8 cellular contexts compared by ENCODE assay signal in the genomic region with DNA sequence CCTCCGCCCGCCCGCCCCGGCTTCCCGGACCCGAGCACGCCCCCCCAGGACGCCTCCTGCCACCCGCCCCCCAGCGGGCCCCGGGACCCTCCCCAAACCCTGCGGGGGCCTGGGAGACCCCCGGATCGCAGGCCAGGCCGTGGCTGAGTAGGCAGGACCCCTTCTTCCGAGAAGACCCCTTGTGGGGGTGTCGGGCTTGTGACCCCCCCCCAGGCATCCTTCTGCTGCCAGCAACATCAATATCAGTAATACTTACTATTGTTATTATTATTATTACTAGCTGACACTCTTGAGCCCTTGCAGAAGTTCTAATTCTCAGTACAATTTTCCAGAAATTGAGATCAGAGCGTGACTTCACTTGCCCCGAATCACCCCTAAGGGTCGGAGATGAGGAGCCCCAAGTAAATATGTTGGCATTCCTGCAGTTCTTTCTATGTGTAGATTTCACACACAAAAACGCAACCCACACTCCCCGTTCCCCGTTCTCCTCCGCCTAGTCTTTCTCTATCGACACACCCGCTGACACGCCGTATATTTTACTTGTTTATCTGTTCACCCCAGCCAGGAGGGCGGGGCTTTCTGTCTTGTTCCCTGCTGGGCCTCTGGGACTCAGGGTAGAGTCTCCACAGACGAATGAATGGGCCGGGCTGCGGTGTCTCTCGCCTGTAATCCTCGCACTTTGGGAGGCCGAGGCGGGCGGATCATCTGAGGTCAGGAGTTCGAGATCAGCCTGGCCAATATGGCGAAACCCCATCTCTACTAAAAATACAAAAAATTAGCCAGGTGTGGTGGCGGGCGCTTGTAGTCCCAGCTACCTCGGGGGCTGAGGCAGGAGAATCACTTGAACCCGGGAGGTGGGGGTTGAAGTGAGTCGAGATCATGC. TPM values are rescaled to one million over a fixed set of nuclear protein-coding genes. Genes with fewer than 3 reads are reported as not detected.
DNase-seq lines count a peak whose midpoint lies in the region; ATAC-seq and TF ChIP-seq lines count a peak whose summit lies in the region.

No MANE protein-coding gene starts in this region.

- H2BK20ac ChIP-seq in IMR-90 (ENCODE audit: low read depth, low read length): no peak overlapping the region

- H4K91ac ChIP-seq in IMR-90 (ENCODE audit: insufficient read depth, low read depth, low read length): no peak overlapping the region

- H3K9ac ChIP-seq in IMR-90 (ENCODE audit: low read depth, low read length) (no peak overlapping the region), parathyroid adenoma (no peak overlapping the region)

- no peak for TF ChIP-seq POLR2A in IMR-90 (IDR thresholded peaks at IDR 0.05; ENCODE audit: low read depth, low read length)
- TF ChIP-seq POLR2A in gastroesophageal sphincter (IDR thresholded peaks at IDR 0.05): peak in 1 of 2 donors; percentile 36

- POLR2A ChIA-PET in IMR-90 (lab: Charles Lee; ENCODE audit: unreplicated experiment): interaction anchor here (0.7 kb wide), 1 partner anchor 91 kb away, joined by 10 read pairs; no protein-coding TSS in a partner anchor
- POLR2A ChIA-PET in PC-9 (lab: Charles Lee; ENCODE audit: unreplicated experiment): no interaction called here

- no peak for TF ChIP-seq EP300 in gastroesophageal sphincter (IDR thresholded peaks at IDR 0.05)

- dilution Hi-C loops in IMR-90 (cut with HindIII; ENCODE audit: low sequenced_read_pairs, unreplicated experiment): no loop called here

- no peak overlapping the region; the same call in 1 of the 2 replicates for H4K5ac ChIP-seq in IMR-90 (ENCODE audit: low read depth, low read length)

- H2BK5ac ChIP-seq in IMR-90 (ENCODE audit: low read depth, low read length, poor library complexity, severe bottlenecking): no peak overlapping the region

- no peaks in the 10 kb centered on the region for H3K9me2 ChIP-seq in PC-9 (ENCODE audit: insufficient read depth)

- H3K36me3 ChIP-seq in IMR-90 (ENCODE audit: control insufficient read depth, insufficient read depth, low read length) (no peaks in the 10 kb centered on the region), PC-9 (ENCODE audit: low read depth) (no peaks in the 10 kb centered on the region), gastroesophageal sphincter (no peaks in the 10 kb centered on the region), parathyroid adenoma (ENCODE audit: control insufficient read depth, insufficient read depth, low read length) (no peaks in the 10 kb centered on the region)

- in situ Hi-C loops in IMR-90 (cut with MboI; ENCODE audit: low sequenced_read_pairs): no loop called here

- no peak for TF ChIP-seq RAD21 in IMR-90 (IDR thresholded peaks at IDR 0.05; ENCODE audit: low read length)

- H2BK120ac ChIP-seq in IMR-90 (ENCODE audit: low read depth, low read length): no peak overlapping the region

- H3K23ac ChIP-seq in IMR-90 (ENCODE audit: low read depth, low read length): no peak overlapping the region

- intact Hi-C loops in IMR-90 (cut with micrococcal nuclease): no loop called here
- intact Hi-C loops in PC-9 (cut with micrococcal nuclease; ENCODE audit: unreplicated experiment): no loop called here

- H3F3A ChIP-seq in PC-9 (ENCODE audit: insufficient read depth, low read depth): no peaks in the 10 kb centered on the region

- ATAC-seq in IMR-90 (ENCODE audit: low read depth) (peak; percentile 97), gastroesophageal sphincter (peak; percentile 86), GM21423 (IDR thresholded peaks at IDR 0.05; ENCODE audit: unreplicated experiment) (no peak), HG02970 (IDR thresholded peaks at IDR 0.05; ENCODE audit: low FRiP score, unreplicated experiment) (no peak)

- H3K27me3 ChIP-seq in IMR-90 (ENCODE audit: control insufficient read depth, insufficient read depth, low read length) (no peaks in the 10 kb centered on the region), PC-9 (ENCODE audit: insufficient read depth, low read depth) (no peaks in the 10 kb centered on the region), gastroesophageal sphincter (no peaks in the 10 kb centered on the region), parathyroid adenoma (ENCODE audit: control insufficient read depth, insufficient read depth, low read length) (no peaks in the 10 kb centered on the region)

- H3K4me2 ChIP-seq in IMR-90 (ENCODE audit: low read depth, low read length) (peak overlapping the region; percentile 55), PC-9 (peak overlapping the region; percentile 64), parathyroid adenoma (ENCODE audit: low read length) (peak overlapping the region; percentile 65)

- H3K4ac ChIP-seq in IMR-90 (ENCODE audit: low read depth, low read length): no peak overlapping the region

- H3K56ac ChIP-seq in IMR-90 (ENCODE audit: extremely low read depth, insufficient read depth, low read length): no peak overlapping the region

- no CpG with 5 or more reads among the region's 44 CpGs for WGBS in IMR-90 (ENCODE audit: extremely low coverage in 2 of 2, insufficient read length in 1 of 2), 2 experiments
- 10 to 15% methylated on average over 13 to 16 of the region's 44 CpGs for WGBS in gastroesophageal sphincter (ENCODE audit: low coverage in 1 of 2), 2 donors

- H4K8ac ChIP-seq in IMR-90 (ENCODE audit: low read depth in 2 of 2, low read length in 2 of 2): no peak overlapping the region

- H2AK5ac ChIP-seq in IMR-90 (ENCODE audit: low read depth, low read length): no peak overlapping the region

- no peaks in the 10 kb centered on the region for H3K9me1 ChIP-seq in IMR-90 (ENCODE audit: insufficient read depth, low read length)

- H3K9me3 ChIP-seq in IMR-90 (ENCODE audit: control insufficient read depth, insufficient read depth, low read length): no peaks in the 10 kb centered on the region
- no peaks in the 10 kb centered on the region for H3K9me3 ChIP-seq in PC-9 (ENCODE audit: insufficient read depth, low read depth)
- H3K9me3 ChIP-seq in gastroesophageal sphincter: no peaks in the 10 kb centered on the region
- no peaks in the 10 kb centered on the region for H3K9me3 ChIP-seq in parathyroid adenoma (ENCODE audit: control insufficient read depth, low read length)

- no peak overlapping the region for H2BK15ac ChIP-seq in IMR-90 (ENCODE audit: low read depth, low read length)

- H2AFZ ChIP-seq in IMR-90 (replicated peaks; ENCODE audit: low read length, poor library complexity): peak overlapping the region; percentile 36
- 0 out of 2 replicates have a peak overlapping the region, but pooled peaks have one; percentile 39 for H2AFZ ChIP-seq in PC-9
- H2AFZ ChIP-seq in parathyroid adenoma: peak overlapping the region; percentile 81

- BruUV-seq in IMR-90 (replicated peaks; lab: Mats Ljungman, UMichigan): no TSS peak
- no TSS peak for BruUV-seq in PC-9 (replicated peaks; lab: Mats Ljungman, UMichigan)

- H3K79me1 ChIP-seq in IMR-90 (ENCODE audit: low read depth in 1 of 2, low read length in 2 of 2): no peaks in the 10 kb centered on the region

- no peak overlapping the region for H3K14ac ChIP-seq in IMR-90 (replicated peaks; ENCODE audit: low read depth, low read length)

- CTCF ChIA-PET in IMR-90 (lab: Yijun Ruan, JAX): no interaction called here
- CTCF ChIA-PET in PC-9 (lab: Charles Lee): interaction anchor here (0.6 kb wide), 1 partner anchor 83 kb away, joined by 3 read pairs; no protein-coding TSS in a partner anchor

- no peak for TF ChIP-seq CTCF in AG10803 (conservative IDR thresholded peaks at IDR 0.05; ENCODE audit: low read length)
- no peak for TF ChIP-seq CTCF in IMR-90 (conservative IDR thresholded peaks at IDR 0.05; ENCODE audit: low read depth, low read length)
- TF ChIP-seq CTCF in PC-9 (conservative IDR thresholded peaks at IDR 0.05): no peak
- no peak for TF ChIP-seq CTCF in gastroesophageal sphincter (IDR thresholded peaks at IDR 0.05)
- no peak for TF ChIP-seq CTCF in parathyroid adenoma (IDR thresholded peaks at IDR 0.05)

- H3K27ac ChIP-seq in IMR-90 (ENCODE audit: insufficient read depth, low read length) (no peak overlapping the region), PC-9 (no peak overlapping the region), gastroesophageal sphincter (peak overlapping the region; percentile 25 to 87 (median 82)), parathyroid adenoma (no peak overlapping the region)

- no peak overlapping the region for H2AK9ac ChIP-seq in IMR-90 (replicated peaks; ENCODE audit: low read depth, low read length, poor library complexity)

- H3K4me3 ChIP-seq in AG10803 (ENCODE audit: low read length) (peak overlapping the region; percentile 46), IMR-90 (ENCODE audit: insufficient read depth, low read depth, low read length) (peak overlapping the region; percentile 17), PC-9 (peak overlapping the region; percentile 33; the same call in 1 of the 2 replicates), gastroesophageal sphincter (peak overlapping the region; percentile 18 to 56), parathyroid adenoma (ENCODE audit: low read depth, low read length) (peak overlapping the region; percentile 52)

- DNase-seq in AG10803 (ENCODE audit: low read depth) (peak; percentile 76), IMR-90 (peak; percentile 63), PC-9 (peak; percentile 50 to 54)
- DNase-seq in activated naive CD4-positive, alpha-beta T cell treated with Interleukin-2 at 50 U/mL for 16 hours: peak; percentile 70

- H3K79me2 ChIP-seq in PC-9 (ENCODE audit: low read depth) (no peaks in the 10 kb centered on the region), parathyroid adenoma (no peaks in the 10 kb centered on the region)

- no peak overlapping the region for H3K18ac ChIP-seq in IMR-90 (ENCODE audit: low read depth, low read length)

- no peaks in the 10 kb centered on the region for H4K20me1 ChIP-seq in IMR-90 (ENCODE audit: insufficient read depth, low read length)
- H4K20me1 ChIP-seq in PC-9 (ENCODE audit: insufficient read depth): no peaks in the 10 kb centered on the region

- no peaks in the 10 kb centered on the region for H3K4me1 ChIP-seq in IMR-90 (ENCODE audit: control insufficient read depth, insufficient read depth, low read length)
- no peaks in the 10 kb centered on the region for H3K4me1 ChIP-seq in PC-9 (replicated peaks; ENCODE audit: insufficient read depth)
- peaks cover 0 to 29% (median 8%) of the 10 kb centered on the region in 3 donors for H3K4me1 ChIP-seq in gastroesophageal sphincter
- peaks cover 3% of the 10 kb centered on the region for H3K4me1 ChIP-seq in parathyroid adenoma

RNA-seq across cellular contexts. Expression of gene TLE5, which starts 14.7 kb away (rescaled TPM):
- total RNA-seq in IMR-90 (2012; rRNA removed) (119 and 121 TPM in 2 replicates), PC-9 (2021) (210 and 217 TPM in 2 replicates), gastroesophageal sphincter (100 to 1,000 TPM; 502 to 905 (median 558) TPM)
- polyA plus RNA-seq in IMR-90 (2012; rRNA removed): 407 and 444 TPM in 2 replicates
- polyA plus RNA-seq in IMR-90 (2012; cell fraction: cytosol; rRNA removed): 218 and 593 TPM in 2 replicates
- polyA plus RNA-seq in IMR-90 (2012; cell fraction: nucleus; rRNA removed; ENCODE audit: low replicate concordance): 457 and 800 TPM in 2 replicates

RNA-seq across cellular contexts. Expression of gene TLE2, which starts 18.5 kb away (rescaled TPM):
- under 0.01 and 0.28 TPM in 2 replicates for total RNA-seq in IMR-90 (2012; rRNA removed)
- polyA plus RNA-seq in IMR-90 (2012; rRNA removed): 0.41 and 0.72 TPM in 2 replicates
- 0.42 and 0.45 TPM in 2 replicates for polyA plus RNA-seq in IMR-90 (2012; cell fraction: cytosol; rRNA removed)
- polyA plus RNA-seq in IMR-90 (2012; cell fraction: nucleus; rRNA removed; ENCODE audit: low replicate concordance): 3.8 and 3.9 TPM in 2 replicates
- total RNA-seq in PC-9 (2021): 13.7 and 21.8 TPM in 2 replicates
- 10 to 100 TPM; 27.1 to 46.1 (median 34.4) TPM for total RNA-seq in gastroesophageal sphincter

RNA-seq across cellular contexts. Expression of gene GNA11, which starts 46.6 kb away (rescaled TPM):
- total RNA-seq in IMR-90 (2012; rRNA removed) (25.5 and 34.4 TPM in 2 replicates), PC-9 (2021) (36.9 and 38.8 TPM in 2 replicates), gastroesophageal sphincter (100 to 1,000 TPM in 1 of 4 donors, 10 to 100 TPM in 3; 68.4 to 154 (median 83.4) TPM)
- 33.3 and 44.5 TPM in 2 replicates for polyA plus RNA-seq in IMR-90 (2012; rRNA removed)
- 29.2 and 50.1 TPM in 2 replicates for polyA plus RNA-seq in IMR-90 (2012; cell fraction: cytosol; rRNA removed)
- 24.5 and 49.2 TPM in 2 replicates for polyA plus RNA-seq in IMR-90 (2012; cell fraction: nucleus; rRNA removed; ENCODE audit: low replicate concordance)

Comparison
In these comparisons a context has a peak if more than half of its experiments do, and no peak if none do; other contexts are left out.
1. ATAC-seq: peak in IMR-90 (single experiment) and gastroesophageal sphincter (single experiment); none in GM21423 (single experiment) and HG02970 (single experiment).
2. H3K27ac ChIP-seq: peak in gastroesophageal sphincter (4 of 4); none in IMR-90 (single experiment), PC-9 (single experiment) and parathyroid adenoma (single experiment).
3. RNA of gene TLE2, which starts 18.5 kb away (total RNA-seq): 27.1 to 46.1 TPM in gastroesophageal sphincter and 13.7 to 21.8 TPM in PC-9; under 0.01 to 0.28 TPM in IMR-90; every median in the first group is over 10 times any median in the second.
4. Peak in every context shown above with its lines, with median percentiles within 50 percentile points of each other: DNase-seq, H3K4me3 ChIP-seq, H2AFZ ChIP-seq and H3K4me2 ChIP-seq.